Comparison of ENCODE assay signal across 1 cellular context in the genomic region with DNA sequence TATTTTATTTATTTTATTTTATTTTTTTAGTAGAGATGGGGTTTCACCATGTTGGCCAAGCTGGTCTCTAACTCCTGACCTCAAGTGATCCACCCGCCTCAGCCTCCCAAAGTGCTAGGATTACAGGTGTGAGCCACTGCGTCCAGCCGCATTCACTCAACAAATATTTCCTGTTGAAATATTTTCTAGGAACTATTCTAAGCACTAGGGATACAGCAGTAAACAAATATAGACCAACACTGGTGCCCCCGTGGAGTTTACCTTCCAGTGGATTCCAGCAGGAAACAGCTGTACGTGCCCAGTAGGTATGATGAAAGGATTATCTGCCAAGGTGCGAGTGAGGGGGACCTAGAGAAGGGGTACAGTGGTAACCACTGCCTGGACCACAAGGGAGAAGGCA. TPM values are rescaled to one million over a fixed set of nuclear protein-coding genes. Genes with fewer than 3 reads are reported as not detected.
"Had no signal": no experiment of that assay in that cellular context is flagged by ENCODE, and none has a peak within 500 bp of the region (broad histone marks: within the 10 kb centered on the region; RNA-seq: fewer than 3 reads in every experiment).

No MANE protein-coding gene starts in this region.

RNA-seq across cellular contexts. Expression of gene ECHDC3, which starts 33.4 kb away (rescaled TPM):
- polyA plus RNA-seq: neural cell had no signal
